Comparison of ENCODE assay signal across 1 cellular context in the genomic region with DNA sequence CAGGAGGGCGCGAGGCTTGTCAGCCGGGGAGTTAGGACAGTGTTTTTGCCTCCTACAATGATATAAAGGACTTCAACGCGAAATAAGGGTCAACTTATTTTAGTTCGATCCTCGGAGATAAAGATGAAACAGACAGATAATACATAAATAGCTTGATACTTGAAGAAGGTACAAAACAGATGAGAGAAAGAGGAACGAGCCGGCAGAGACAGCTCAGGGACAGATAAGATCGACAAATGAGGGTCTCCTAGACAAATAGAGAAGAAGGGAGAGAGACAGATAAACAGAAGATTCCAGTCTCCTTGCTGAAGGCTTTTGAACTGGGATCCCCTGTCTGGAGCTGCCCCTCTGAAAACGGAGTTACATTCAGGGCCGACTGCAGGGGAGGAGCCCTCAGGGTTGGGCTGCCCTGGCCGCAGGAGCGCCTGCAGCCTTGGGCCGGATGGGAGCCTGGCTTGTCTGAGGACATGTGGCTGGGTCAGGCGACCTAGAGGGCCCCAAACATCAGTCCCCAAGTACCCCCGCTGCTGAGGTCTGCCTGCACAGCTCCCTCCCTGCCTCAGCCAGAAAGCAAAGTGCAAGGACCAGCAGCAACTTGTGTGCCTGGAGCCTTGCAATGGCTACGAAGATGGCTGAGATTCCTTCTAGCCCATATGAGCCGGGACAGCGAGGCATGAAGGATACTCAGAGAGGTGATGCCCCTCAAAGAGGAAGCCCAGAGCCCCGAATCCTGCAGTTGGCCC.
TF ChIP-seq lines count a peak whose summit lies in the region.

No MANE protein-coding gene starts in this region.

TF ChIP-seq in WTC11, 78 proteins besides CTCF, POLR2A, EP300 and RAD21 (continued from another document):
- TF ChIP-seq, protein P1, sequence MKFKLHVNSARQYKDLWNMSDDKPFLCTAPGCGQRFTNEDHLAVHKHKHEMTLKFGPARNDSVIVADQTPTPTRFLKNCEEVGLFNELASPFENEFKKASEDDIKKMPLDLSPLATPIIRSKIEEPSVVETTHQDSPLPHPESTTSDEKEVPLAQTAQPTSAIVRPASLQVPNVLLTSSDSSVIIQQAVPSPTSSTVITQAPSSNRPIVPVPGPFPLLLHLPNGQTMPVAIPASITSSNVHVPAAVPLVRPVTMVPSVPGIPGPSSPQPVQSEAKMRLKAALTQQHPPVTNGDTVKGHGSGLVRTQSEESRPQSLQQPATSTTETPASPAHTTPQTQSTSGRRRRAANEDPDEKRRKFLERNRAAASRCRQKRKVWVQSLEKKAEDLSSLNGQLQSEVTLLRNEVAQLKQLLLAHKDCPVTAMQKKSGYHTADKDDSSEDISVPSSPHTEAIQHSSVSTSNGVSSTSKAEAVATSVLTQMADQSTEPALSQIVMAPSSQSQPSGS (CRISPR knock-in tag; IDR thresholded peaks at IDR 0.05; ENCODE audit: borderline replicate concordance, low read depth): no peak
- TF ChIP-seq, protein P2, sequence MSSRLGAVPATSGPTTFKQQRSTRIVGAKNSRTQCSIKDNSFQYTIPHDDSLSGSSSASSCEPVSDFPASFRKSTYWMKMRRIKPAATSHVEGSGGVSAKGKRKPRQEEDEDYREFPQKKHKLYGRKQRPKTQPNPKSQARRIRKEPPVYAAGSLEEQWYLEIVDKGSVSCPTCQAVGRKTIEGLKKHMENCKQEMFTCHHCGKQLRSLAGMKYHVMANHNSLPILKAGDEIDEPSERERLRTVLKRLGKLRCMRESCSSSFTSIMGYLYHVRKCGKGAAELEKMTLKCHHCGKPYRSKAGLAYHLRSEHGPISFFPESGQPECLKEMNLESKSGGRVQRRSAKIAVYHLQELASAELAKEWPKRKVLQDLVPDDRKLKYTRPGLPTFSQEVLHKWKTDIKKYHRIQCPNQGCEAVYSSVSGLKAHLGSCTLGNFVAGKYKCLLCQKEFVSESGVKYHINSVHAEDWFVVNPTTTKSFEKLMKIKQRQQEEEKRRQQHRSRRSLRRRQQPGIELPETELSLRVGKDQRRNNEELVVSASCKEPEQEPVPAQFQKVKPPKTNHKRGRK (CRISPR knock-in tag; IDR thresholded peaks at IDR 0.05; ENCODE audit: borderline replicate concordance): no peak
- TF ChIP-seq, protein P3, sequence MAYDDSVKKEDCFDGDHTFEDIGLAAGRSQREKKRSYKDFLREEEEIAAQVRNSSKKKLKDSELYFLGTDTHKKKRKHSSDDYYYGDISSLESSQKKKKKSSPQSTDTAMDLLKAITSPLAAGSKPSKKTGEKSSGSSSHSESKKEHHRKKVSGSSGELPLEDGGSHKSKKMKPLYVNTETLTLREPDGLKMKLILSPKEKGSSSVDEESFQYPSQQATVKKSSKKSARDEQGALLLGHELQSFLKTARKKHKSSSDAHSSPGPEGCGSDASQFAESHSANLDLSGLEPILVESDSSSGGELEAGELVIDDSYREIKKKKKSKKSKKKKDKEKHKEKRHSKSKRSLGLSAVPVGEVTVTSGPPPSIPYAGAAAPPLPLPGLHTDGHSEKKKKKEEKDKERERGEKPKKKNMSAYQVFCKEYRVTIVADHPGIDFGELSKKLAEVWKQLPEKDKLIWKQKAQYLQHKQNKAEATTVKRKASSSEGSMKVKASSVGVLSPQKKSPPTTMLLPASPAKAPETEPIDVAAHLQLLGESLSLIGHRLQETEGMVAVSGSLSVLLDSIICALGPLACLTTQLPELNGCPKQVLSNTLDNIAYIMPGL (CRISPR knock-in tag; IDR thresholded peaks at IDR 0.05): no peak
- TF ChIP-seq NFATC4 (CRISPR knock-in tag; IDR thresholded peaks at IDR 0.05): no peak
- TF ChIP-seq ZNF138 (CRISPR knock-in tag; conservative IDR thresholded peaks at IDR 0.05): no peak
- TF ChIP-seq, protein P4, sequence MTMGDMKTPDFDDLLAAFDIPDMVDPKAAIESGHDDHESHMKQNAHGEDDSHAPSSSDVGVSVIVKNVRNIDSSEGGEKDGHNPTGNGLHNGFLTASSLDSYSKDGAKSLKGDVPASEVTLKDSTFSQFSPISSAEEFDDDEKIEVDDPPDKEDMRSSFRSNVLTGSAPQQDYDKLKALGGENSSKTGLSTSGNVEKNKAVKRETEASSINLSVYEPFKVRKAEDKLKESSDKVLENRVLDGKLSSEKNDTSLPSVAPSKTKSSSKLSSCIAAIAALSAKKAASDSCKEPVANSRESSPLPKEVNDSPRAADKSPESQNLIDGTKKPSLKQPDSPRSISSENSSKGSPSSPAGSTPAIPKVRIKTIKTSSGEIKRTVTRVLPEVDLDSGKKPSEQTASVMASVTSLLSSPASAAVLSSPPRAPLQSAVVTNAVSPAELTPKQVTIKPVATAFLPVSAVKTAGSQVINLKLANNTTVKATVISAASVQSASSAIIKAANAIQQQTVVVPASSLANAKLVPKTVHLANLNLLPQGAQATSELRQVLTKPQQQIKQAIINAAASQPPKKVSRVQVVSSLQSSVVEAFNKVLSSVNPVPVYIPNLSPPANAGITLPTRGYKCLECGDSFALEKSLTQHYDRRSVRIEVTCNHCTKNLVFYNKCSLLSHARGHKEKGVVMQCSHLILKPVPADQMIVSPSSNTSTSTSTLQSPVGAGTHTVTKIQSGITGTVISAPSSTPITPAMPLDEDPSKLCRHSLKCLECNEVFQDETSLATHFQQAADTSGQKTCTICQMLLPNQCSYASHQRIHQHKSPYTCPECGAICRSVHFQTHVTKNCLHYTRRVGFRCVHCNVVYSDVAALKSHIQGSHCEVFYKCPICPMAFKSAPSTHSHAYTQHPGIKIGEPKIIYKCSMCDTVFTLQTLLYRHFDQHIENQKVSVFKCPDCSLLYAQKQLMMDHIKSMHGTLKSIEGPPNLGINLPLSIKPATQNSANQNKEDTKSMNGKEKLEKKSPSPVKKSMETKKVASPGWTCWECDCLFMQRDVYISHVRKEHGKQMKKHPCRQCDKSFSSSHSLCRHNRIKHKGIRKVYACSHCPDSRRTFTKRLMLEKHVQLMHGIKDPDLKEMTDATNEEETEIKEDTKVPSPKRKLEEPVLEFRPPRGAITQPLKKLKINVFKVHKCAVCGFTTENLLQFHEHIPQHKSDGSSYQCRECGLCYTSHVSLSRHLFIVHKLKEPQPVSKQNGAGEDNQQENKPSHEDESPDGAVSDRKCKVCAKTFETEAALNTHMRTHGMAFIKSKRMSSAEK (CRISPR knock-in tag; IDR thresholded peaks at IDR 0.05; ENCODE audit: borderline replicate concordance): no peak
- no peak for TF ChIP-seq RELA (CRISPR knock-in tag; IDR thresholded peaks at IDR 0.05; ENCODE audit: borderline replicate concordance)
- TF ChIP-seq, protein P5, sequence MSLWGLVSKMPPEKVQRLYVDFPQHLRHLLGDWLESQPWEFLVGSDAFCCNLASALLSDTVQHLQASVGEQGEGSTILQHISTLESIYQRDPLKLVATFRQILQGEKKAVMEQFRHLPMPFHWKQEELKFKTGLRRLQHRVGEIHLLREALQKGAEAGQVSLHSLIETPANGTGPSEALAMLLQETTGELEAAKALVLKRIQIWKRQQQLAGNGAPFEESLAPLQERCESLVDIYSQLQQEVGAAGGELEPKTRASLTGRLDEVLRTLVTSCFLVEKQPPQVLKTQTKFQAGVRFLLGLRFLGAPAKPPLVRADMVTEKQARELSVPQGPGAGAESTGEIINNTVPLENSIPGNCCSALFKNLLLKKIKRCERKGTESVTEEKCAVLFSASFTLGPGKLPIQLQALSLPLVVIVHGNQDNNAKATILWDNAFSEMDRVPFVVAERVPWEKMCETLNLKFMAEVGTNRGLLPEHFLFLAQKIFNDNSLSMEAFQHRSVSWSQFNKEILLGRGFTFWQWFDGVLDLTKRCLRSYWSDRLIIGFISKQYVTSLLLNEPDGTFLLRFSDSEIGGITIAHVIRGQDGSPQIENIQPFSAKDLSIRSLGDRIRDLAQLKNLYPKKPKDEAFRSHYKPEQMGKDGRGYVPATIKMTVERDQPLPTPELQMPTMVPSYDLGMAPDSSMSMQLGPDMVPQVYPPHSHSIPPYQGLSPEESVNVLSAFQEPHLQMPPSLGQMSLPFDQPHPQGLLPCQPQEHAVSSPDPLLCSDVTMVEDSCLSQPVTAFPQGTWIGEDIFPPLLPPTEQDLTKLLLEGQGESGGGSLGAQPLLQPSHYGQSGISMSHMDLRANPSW (CRISPR knock-in tag; conservative IDR thresholded peaks at IDR 0.05; ENCODE audit: low read depth): no peak
- no peak for TF ChIP-seq SMAD4 (CRISPR knock-in tag; IDR thresholded peaks at IDR 0.05)
- TF ChIP-seq GTF2I (CRISPR knock-in tag; conservative IDR thresholded peaks at IDR 0.05): no peak
- TF ChIP-seq, protein P6, sequence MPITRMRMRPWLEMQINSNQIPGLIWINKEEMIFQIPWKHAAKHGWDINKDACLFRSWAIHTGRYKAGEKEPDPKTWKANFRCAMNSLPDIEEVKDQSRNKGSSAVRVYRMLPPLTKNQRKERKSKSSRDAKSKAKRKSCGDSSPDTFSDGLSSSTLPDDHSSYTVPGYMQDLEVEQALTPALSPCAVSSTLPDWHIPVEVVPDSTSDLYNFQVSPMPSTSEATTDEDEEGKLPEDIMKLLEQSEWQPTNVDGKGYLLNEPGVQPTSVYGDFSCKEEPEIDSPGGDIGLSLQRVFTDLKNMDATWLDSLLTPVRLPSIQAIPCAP (CRISPR knock-in tag; IDR thresholded peaks at IDR 0.05): no peak
- no peak for TF ChIP-seq JUN (CRISPR knock-in tag; IDR thresholded peaks at IDR 0.05)
- no peak for TF ChIP-seq OVOL2 (CRISPR knock-in tag; IDR thresholded peaks at IDR 0.05; ENCODE audit: borderline replicate concordance)
- TF ChIP-seq ZNF423 (CRISPR knock-in tag; IDR thresholded peaks at IDR 0.05): no peak
- TF ChIP-seq TEAD4 (CRISPR knock-in tag; IDR thresholded peaks at IDR 0.05): no peak
- TF ChIP-seq FOXK1 (CRISPR knock-in tag; IDR thresholded peaks at IDR 0.05): no peak
- TF ChIP-seq, protein P7, sequence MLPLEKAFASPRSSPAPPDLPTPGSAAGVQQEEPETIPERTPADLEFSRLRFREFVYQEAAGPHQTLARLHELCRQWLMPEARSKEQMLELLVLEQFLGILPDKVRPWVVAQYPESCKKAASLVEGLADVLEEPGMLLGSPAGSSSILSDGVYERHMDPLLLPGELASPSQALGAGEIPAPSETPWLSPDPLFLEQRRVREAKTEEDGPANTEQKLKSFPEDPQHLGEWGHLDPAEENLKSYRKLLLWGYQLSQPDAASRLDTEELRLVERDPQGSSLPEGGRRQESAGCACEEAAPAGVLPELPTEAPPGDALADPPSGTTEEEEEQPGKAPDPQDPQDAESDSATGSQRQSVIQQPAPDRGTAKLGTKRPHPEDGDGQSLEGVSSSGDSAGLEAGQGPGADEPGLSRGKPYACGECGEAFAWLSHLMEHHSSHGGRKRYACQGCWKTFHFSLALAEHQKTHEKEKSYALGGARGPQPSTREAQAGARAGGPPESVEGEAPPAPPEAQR (CRISPR knock-in tag; IDR thresholded peaks at IDR 0.05): no peak
- TF ChIP-seq PRRX2 (CRISPR knock-in tag; IDR thresholded peaks at IDR 0.05): no peak
